10 cellular contexts compared by ENCODE assay signal in the genomic region with DNA sequence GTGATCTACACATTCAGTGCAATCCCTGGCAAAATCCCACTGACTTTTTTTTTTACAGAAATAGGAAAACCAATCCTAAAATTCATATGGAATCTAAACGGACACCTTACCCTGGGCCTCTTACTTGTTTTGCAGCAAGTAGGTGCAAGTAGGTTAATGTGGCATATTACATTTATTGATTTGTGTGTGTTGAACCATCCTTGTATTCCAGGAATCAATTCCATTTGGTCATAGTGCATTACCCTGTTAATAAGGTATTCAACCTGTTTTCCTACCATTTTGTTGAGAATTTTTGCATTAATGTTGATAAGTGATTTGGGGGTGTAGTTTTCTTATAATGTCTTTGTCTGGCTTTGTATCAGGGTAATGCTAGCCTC. TPM values are rescaled to one million over a fixed set of nuclear protein-coding genes. Genes with fewer than 3 reads are reported as not detected.
DNase-seq lines count a peak whose midpoint lies in the region; ATAC-seq, FAIRE-seq and TF ChIP-seq lines count a peak whose summit lies in the region.
"Had no signal": no experiment of that assay in that cellular context is flagged by ENCODE, and none has a peak within 500 bp of the region (broad histone marks: within the 10 kb centered on the region; RNA-seq: fewer than 3 reads in every experiment).

No MANE protein-coding gene starts in this region.

- BruUV-seq in endothelial cell of umbilical vein (replicated peaks; lab: Mats Ljungman, UMichigan), result no TSS peak

- H3K9me2 ChIP-seq in MM.1S (replicated peaks; ENCODE audit: insufficient read depth, low read length), result no peaks in the 10 kb centered on the region

- peak overlapping the region; percentile 23 for H3K4me3 Mint-ChIP-seq in CD8-positive, alpha-beta T cell

- CTCF ChIA-PET in CD8-positive, alpha-beta T cell (lab: Charles Lee), result interaction anchor here (0.7 to 12.7 kb wide), 25 partner anchors 13 to 181 kb away, joined by 3 to 164 read pairs (median 3); a partner anchor contains a TSS
- CTCF ChIA-PET in endothelial cell of umbilical vein (lab: Charles Lee), result interaction anchor here (0.6 to 1.8 kb wide), 24 partner anchors 10 to 251 kb away, joined by 3 to 31 read pairs (median 4); a partner anchor contains a TSS

- no peak overlapping the region for H3K4me3 ChIP-seq in CD8-positive, alpha-beta T cell (ENCODE audit: low read depth, low read length)
- H3K4me3 ChIP-seq in MM.1S (ENCODE audit: low read length), result no peak overlapping the region; the same call in 1 of the 2 replicates
- no peak overlapping the region for H3K4me3 ChIP-seq in endothelial cell of umbilical vein (replicated peaks in 1 of 3; ENCODE audit: insufficient read depth in 1 of 3, low read depth in 1 of 3, low read length in 3 of 3)
- H3K4me3 ChIP-seq in parathyroid adenoma (ENCODE audit: low read depth, low read length), result no peak overlapping the region

- FAIRE-seq in endothelial cell of umbilical vein (lab: Jason Lieb, UNC), result peak; percentile 33
- FAIRE-seq: urothelium cell line had no signal

- H2AFZ ChIP-seq in MM.1S (ENCODE audit: low read length) (no peak overlapping the region), endothelial cell of umbilical vein (ENCODE audit: low read depth, low read length) (no peak overlapping the region), parathyroid adenoma (peak overlapping the region; percentile 95)

- peaks cover 8% of the 10 kb centered on the region for H3K4me1 Mint-ChIP-seq in CD8-positive, alpha-beta T cell (ENCODE audit: low read depth)

- no peak for ATAC-seq in CD8-positive, alpha-beta T cell
- ATAC-seq in GM21381 (IDR thresholded peaks at IDR 0.05; ENCODE audit: unreplicated experiment), result no peak
- ATAC-seq in GM19324 (IDR thresholded peaks at IDR 0.05; ENCODE audit: low FRiP score, unreplicated experiment), result no peak

- H3K27me3 Mint-ChIP-seq in CD8-positive, alpha-beta T cell (ENCODE audit: low read depth), result peaks cover 15% of the 10 kb centered on the region

- POLR2A ChIA-PET in CD8-positive, alpha-beta T cell (lab: Charles Lee), result interaction anchor here (2.1 kb wide), 1 partner anchor 52 kb away, joined by 13 read pairs; a partner anchor contains a TSS
- POLR2A ChIA-PET in endothelial cell of umbilical vein (lab: Charles Lee), result no interaction called here

- no peaks in the 10 kb centered on the region for H4K20me1 ChIP-seq in MM.1S (ENCODE audit: insufficient read depth, low read length)
- H4K20me1 ChIP-seq in endothelial cell of umbilical vein (replicated peaks; ENCODE audit: control insufficient read depth, extremely low read depth, insufficient read depth, low read length), result no peaks in the 10 kb centered on the region

- no peak overlapping the region for H3K27ac Mint-ChIP-seq in CD8-positive, alpha-beta T cell

- H3K4me2 ChIP-seq in MM.1S (ENCODE audit: low read depth, low read length) (peak overlapping the region; percentile 76; the same call in 1 of the 2 replicates), endothelial cell of umbilical vein (ENCODE audit: insufficient read depth, low read length) (no peak overlapping the region), parathyroid adenoma (ENCODE audit: low read length) (no peak overlapping the region)

- TF ChIP-seq POLR2A in endothelial cell of umbilical vein (IDR thresholded peaks at IDR 0.05; ENCODE audit: low read depth, low read length), result no peak

- no peak for TF ChIP-seq CTCF in CD8-positive, alpha-beta T cell (IDR thresholded peaks at IDR 0.05)
- no peak for TF ChIP-seq CTCF in MM.1S (IDR thresholded peaks at IDR 0.05; ENCODE audit: low read length)
- TF ChIP-seq CTCF in endothelial cell of umbilical vein (IDR thresholded peaks at IDR 0.05; ENCODE audit: extremely low read depth in 1 of 2, insufficient read depth in 1 of 2, low read depth in 1 of 2, low read length in 2 of 2), result no peak
- no peak for TF ChIP-seq CTCF in parathyroid adenoma (IDR thresholded peaks at IDR 0.05)

- H3K79me2 ChIP-seq in MM.1S (ENCODE audit: low read length) (no peaks in the 10 kb centered on the region), endothelial cell of umbilical vein (ENCODE audit: control insufficient read depth, insufficient read depth, low read length) (peaks cover 30% of the 10 kb centered on the region), parathyroid adenoma (peaks cover 11% of the 10 kb centered on the region)

- intact Hi-C loops in CD8-positive, alpha-beta T cell (cut with DNase I, micrococcal nuclease), result loop anchor here (1.0 to 10.0 kb wide), 11 partner anchors 36 to 453 kb away; a partner anchor contains a TSS
- intact Hi-C loops in endothelial cell of umbilical vein (cut with micrococcal nuclease), result loop anchor here (1.0 to 5.0 kb wide), 5 partner anchors 14 to 451 kb away; a partner anchor contains a TSS

- no peaks in the 10 kb centered on the region for H3K9me1 ChIP-seq in endothelial cell of umbilical vein (replicated peaks; ENCODE audit: control insufficient read depth, extremely low read depth, insufficient read depth, low read length)

- peaks cover 9% of the 10 kb centered on the region for H3K9me3 Mint-ChIP-seq in CD8-positive, alpha-beta T cell

- H3K9ac ChIP-seq in MM.1S (ENCODE audit: low read length) (no peak overlapping the region), endothelial cell of umbilical vein (replicated peaks; ENCODE audit: extremely low read depth, insufficient read depth, low read length) (no peak overlapping the region), parathyroid adenoma (no peak overlapping the region)

- no peaks in the 10 kb centered on the region for H3K9me3 ChIP-seq in CD8-positive, alpha-beta T cell (ENCODE audit: low read length)
- no peaks in the 10 kb centered on the region for H3K9me3 ChIP-seq in MM.1S (replicated peaks; ENCODE audit: insufficient read depth, low read length)
- H3K9me3 ChIP-seq in endothelial cell of umbilical vein (replicated peaks; ENCODE audit: control insufficient read depth, insufficient read depth, low read length), result peaks cover 5% of the 10 kb centered on the region
- H3K9me3 ChIP-seq in parathyroid adenoma (ENCODE audit: control insufficient read depth, low read length), result no peaks in the 10 kb centered on the region

- H3F3A ChIP-seq in MM.1S (ENCODE audit: insufficient read depth, low read length), result no peaks in the 10 kb centered on the region

- no peaks in the 10 kb centered on the region for H3K36me3 ChIP-seq in CD8-positive, alpha-beta T cell (ENCODE audit: insufficient read depth, low read length)
- no peaks in the 10 kb centered on the region for H3K36me3 ChIP-seq in MM.1S (replicated peaks; ENCODE audit: insufficient read depth, low read length)
- H3K36me3 ChIP-seq in endothelial cell of umbilical vein (ENCODE audit: control insufficient read depth in 2 of 2, extremely low read depth in 1 of 2, insufficient read depth in 2 of 2, low read length in 2 of 2), result no peaks in the 10 kb centered on the region
- H3K36me3 ChIP-seq in parathyroid adenoma (ENCODE audit: control insufficient read depth, insufficient read depth, low read length), result no peaks in the 10 kb centered on the region

- H3K27me3 ChIP-seq in CD8-positive, alpha-beta T cell (ENCODE audit: insufficient read depth, low read length), result no peaks in the 10 kb centered on the region
- no peaks in the 10 kb centered on the region for H3K27me3 ChIP-seq in MM.1S (replicated peaks; ENCODE audit: insufficient read depth, low read length)
- no peaks in the 10 kb centered on the region for H3K27me3 ChIP-seq in endothelial cell of umbilical vein (ENCODE audit: control insufficient read depth in 2 of 2, insufficient read depth in 2 of 2, low read length in 2 of 2)
- H3K27me3 ChIP-seq in parathyroid adenoma (ENCODE audit: control insufficient read depth, insufficient read depth, low read length), result no peaks in the 10 kb centered on the region

- dilution Hi-C loops in endothelial cell of umbilical vein (cut with MboI; ENCODE audit: extremely low pct_ligation_motif_present, low sequenced_read_pairs), result no loop called here

- peaks cover 16% of the 10 kb centered on the region for H3K4me1 ChIP-seq in CD8-positive, alpha-beta T cell (ENCODE audit: insufficient read depth, low read length)
- H3K4me1 ChIP-seq in MM.1S (ENCODE audit: low read length) (no peaks in the 10 kb centered on the region), endothelial cell of umbilical vein (ENCODE audit: control insufficient read depth, extremely low read depth, insufficient read depth, low read length) (peaks cover 8% of the 10 kb centered on the region), parathyroid adenoma (peaks cover 8% of the 10 kb centered on the region)

- H3K36me3 Mint-ChIP-seq in CD8-positive, alpha-beta T cell, result no peaks in the 10 kb centered on the region

- no peak overlapping the region for H3K27ac ChIP-seq in CD8-positive, alpha-beta T cell (ENCODE audit: low read depth, low read length)
- H3K27ac ChIP-seq in MM.1S (ENCODE audit: low read length), result no peak overlapping the region
- no peak overlapping the region for H3K27ac ChIP-seq in endothelial cell of umbilical vein (ENCODE audit: insufficient read depth, low read depth, low read length)
- H3K27ac ChIP-seq in parathyroid adenoma, result no peak overlapping the region

- DNase-seq in CD8-positive, alpha-beta T cell, result no peak
- DNase-seq in MM.1S (no peak), endothelial cell of umbilical vein (ENCODE audit: low read depth, low spot score) (no peak), T-helper 1 cell (no peak), NOMO-1 treated with dmso at 0.1 percent for 144 hours (lab: John Stamatoyannopoulos, UW; ENCODE audit: unreplicated experiment) (no peak)
- DNase-seq: cortex of kidney had no signal

TF ChIP-seq in endothelial cell of umbilical vein, 7 proteins besides CTCF, POLR2A, EP300 and RAD21 (continues in another document):
- no peak for TF ChIP-seq MYC (IDR thresholded peaks at IDR 0.05; ENCODE audit: low read depth, low read length)

RNA-seq across cellular contexts. Expression of a gene that starts 13.6 kb away (rescaled TPM):
- not detected for total RNA-seq in CD8-positive, alpha-beta T cell
- total RNA-seq in endothelial cell of umbilical vein, result 112 and 124 TPM in 2 replicates
- polyA plus RNA-seq in endothelial cell of umbilical vein, result 88.7 and 100 TPM in 2 replicates
- 75.8 and 83.5 TPM in 2 replicates for polyA plus RNA-seq in endothelial cell of umbilical vein (2011; cell fraction: cytosol; rRNA removed)
- 52.2 and 62.7 TPM in 2 replicates for polyA plus RNA-seq in endothelial cell of umbilical vein (2011; cell fraction: nucleus; rRNA removed)
- 110 and 119 TPM in 2 replicates for polyA plus RNA-seq in endothelial cell of umbilical vein (2012)
- polyA minus RNA-seq in endothelial cell of umbilical vein, result 168 and 189 TPM in 2 replicates
- 37.7 TPM for polyA minus RNA-seq in endothelial cell of umbilical vein (2011; cell fraction: cytosol; rRNA and poly(A)+ RNA removed)
- polyA minus RNA-seq in endothelial cell of umbilical vein (2011; cell fraction: nucleus; rRNA and poly(A)+ RNA removed), result 36.8 and 49.7 TPM in 2 replicates

RNA-seq across cellular contexts. Expression of a gene that starts 52.1 kb away (rescaled TPM):
- total RNA-seq in CD8-positive, alpha-beta T cell, result 10 to 100 TPM; 94.2 to 99.9 TPM
- total RNA-seq in endothelial cell of umbilical vein, result 36.6 and 37.0 TPM in 2 replicates
- 19.8 and 24.8 TPM in 2 replicates for polyA plus RNA-seq in endothelial cell of umbilical vein
- 21.3 and 23.0 TPM in 2 replicates for polyA plus RNA-seq in endothelial cell of umbilical vein (2011; cell fraction: cytosol; rRNA removed)
- polyA plus RNA-seq in endothelial cell of umbilical vein (2011; cell fraction: nucleus; rRNA removed), result 44.7 and 52.5 TPM in 2 replicates
- 27.1 and 32.1 TPM in 2 replicates for polyA plus RNA-seq in endothelial cell of umbilical vein (2012)
- polyA minus RNA-seq in endothelial cell of umbilical vein, result 51.4 and 51.5 TPM in 2 replicates
- 16.2 TPM for polyA minus RNA-seq in endothelial cell of umbilical vein (2011; cell fraction: cytosol; rRNA and poly(A)+ RNA removed)
- polyA minus RNA-seq in endothelial cell of umbilical vein (2011; cell fraction: nucleus; rRNA and poly(A)+ RNA removed), result 65.4 and 86.4 TPM in 2 replicates

Comparison
In these comparisons a context has a peak if more than half of its experiments do, and no peak if none do; other contexts are left out.
1. RNA of a gene that starts 13.6 kb away (total RNA-seq): 112 to 124 TPM in endothelial cell of umbilical vein; not detected in CD8-positive, alpha-beta T cell; every median in the first group is over 10 times any median in the second.